9 cellular contexts compared by ENCODE assay signal in genomic region chr11:16902182-16902581, GRCh38.
DNase-seq lines count a peak whose midpoint lies in the region; ATAC-seq and TF ChIP-seq lines count a peak whose summit lies in the region.
"Had no signal": no experiment of that assay in that cellular context is flagged by ENCODE, and none has a peak within 500 bp of the region (broad histone marks: within the 10 kb centered on the region; RNA-seq: fewer than 3 reads in every experiment).

No MANE protein-coding gene starts in this region.

- TF ChIP-seq CTCF in uterus (IDR thresholded peaks at IDR 0.05) = no peak
- no peak for TF ChIP-seq CTCF in dorsolateral prefrontal cortex (IDR thresholded peaks at IDR 0.05 in 54 of 56, conservative IDR thresholded peaks at IDR 0.05 in 2 of 56; ENCODE audit: low read depth in 1 of 56, partially characterized antibody in 56 of 56)

- H3K9me3 Mint-ChIP-seq in activated T-cell treated with anti-CD3 and anti-CD28 coated beads, Interleukin-2, amount 50 U/mL, for 24 hours = peaks cover 10% of the 10 kb centered on the region

- peaks cover 62% of the 10 kb centered on the region for H3K4me1 Mint-ChIP-seq in activated T-cell treated with anti-CD3 and anti-CD28 coated beads, Interleukin-2, amount 50 U/mL, for 24 hours (ENCODE audit: low read depth)

- H3K4me3 ChIP-seq in uterus (no peak overlapping the region), dorsolateral prefrontal cortex (no peak overlapping the region)
- H3K4me3 ChIP-seq: lung had no signal

- no peaks in the 10 kb centered on the region for H3K4me1 ChIP-seq in uterus

- peak; percentile 35 for DNase-seq in activated naive CD4-positive, alpha-beta T cell treated with Interleukin-2 at 50 U/mL for 16 hours
- no peak for DNase-seq in activated naive CD4-positive, alpha-beta T cell (lab: John Stamatoyannopoulos, UW)
- no peak for DNase-seq in activated T-cell treated with anti-CD3 and anti-CD28 coated beads, Interleukin-2, amount 50 U/mL, for 24 hours
- peak; percentile 34 for DNase-seq in stimulated activated naive CD8-positive, alpha-beta T cell treated with anti-CD3 and anti-CD28 coated beads, Interleukin-15, Interleukin-2, amounts not matched to agents 100 U/mL and 50 U/mL, for 24 hours
- no peak for DNase-seq in left cardiac atrium
- no peak for DNase-seq in uterus
- DNase-seq in dorsolateral prefrontal cortex = no peak

- H3K27ac ChIP-seq in uterus (no peak overlapping the region), dorsolateral prefrontal cortex (no peak overlapping the region)

- no peaks in the 10 kb centered on the region for H3K36me3 ChIP-seq in uterus

- H3K27ac Mint-ChIP-seq in activated T-cell treated with anti-CD3 and anti-CD28 coated beads, Interleukin-2, amount 50 U/mL, for 24 hours = peak overlapping the region; percentile 97

- H3K36me3 Mint-ChIP-seq in activated T-cell treated with anti-CD3 and anti-CD28 coated beads, Interleukin-2, amount 50 U/mL, for 24 hours (ENCODE audit: low read depth) = peaks cover 16% of the 10 kb centered on the region

- intact Hi-C loops in left cardiac atrium (cut with DNase I) = no loop called here
- intact Hi-C loops in uterus (cut with DNase I; ENCODE audit: low total_unique reads) = no loop called here
- intact Hi-C loops in dorsolateral prefrontal cortex (cut with DNase I) = no loop called here

- no peak for TF ChIP-seq POLR2A in uterus (IDR thresholded peaks at IDR 0.05)

- no peaks in the 10 kb centered on the region for H3K27me3 Mint-ChIP-seq in activated T-cell treated with anti-CD3 and anti-CD28 coated beads, Interleukin-2, amount 50 U/mL, for 24 hours

- no peaks in the 10 kb centered on the region for H3K9me3 ChIP-seq in uterus

- peak overlapping the region; percentile 55 for H3K4me3 Mint-ChIP-seq in activated T-cell treated with anti-CD3 and anti-CD28 coated beads, Interleukin-2, amount 50 U/mL, for 24 hours

- ATAC-seq in HG03039 (IDR thresholded peaks at IDR 0.05; ENCODE audit: unreplicated experiment) = peak; percentile 79
- ATAC-seq in stimulated activated naive CD8-positive, alpha-beta T cell treated with anti-CD3 and anti-CD28 coated beads, Interleukin-15, Interleukin-2, amounts not matched to agents 100 U/mL and 50 U/mL, for 24 hours = peak; percentile 76
- no peak for ATAC-seq in left cardiac atrium

- no peaks in the 10 kb centered on the region for H3K27me3 ChIP-seq in uterus
- no peaks in the 10 kb centered on the region for H3K27me3 ChIP-seq in dorsolateral prefrontal cortex

Comparison
In these comparisons a context has a peak if more than half of its experiments do, and no peak if none do; other contexts are left out.
1. DNase-seq: peak in activated naive CD4-positive, alpha-beta T cell treated with Interleukin-2 at 50 U/mL for 16 hours (single experiment) and stimulated activated naive CD8-positive, alpha-beta T cell treated with anti-CD3 and anti-CD28 coated beads, Interleukin-15, Interleukin-2, amounts not matched to agents 100 U/mL and 50 U/mL, for 24 hours (single experiment); none in activated naive CD4-positive, alpha-beta T cell (0 of 4), activated T-cell treated with anti-CD3 and anti-CD28 coated beads, Interleukin-2, amount 50 U/mL, for 24 hours (single experiment), left cardiac atrium (single experiment), uterus (0 of 2) and dorsolateral prefrontal cortex (0 of 10).
2. ATAC-seq: peak in HG03039 (single experiment) and stimulated activated naive CD8-positive, alpha-beta T cell treated with anti-CD3 and anti-CD28 coated beads, Interleukin-15, Interleukin-2, amounts not matched to agents 100 U/mL and 50 U/mL, for 24 hours (single experiment); none in left cardiac atrium (0 of 2).